1 cellular context compared by ENCODE assay signal in the genomic region with DNA sequence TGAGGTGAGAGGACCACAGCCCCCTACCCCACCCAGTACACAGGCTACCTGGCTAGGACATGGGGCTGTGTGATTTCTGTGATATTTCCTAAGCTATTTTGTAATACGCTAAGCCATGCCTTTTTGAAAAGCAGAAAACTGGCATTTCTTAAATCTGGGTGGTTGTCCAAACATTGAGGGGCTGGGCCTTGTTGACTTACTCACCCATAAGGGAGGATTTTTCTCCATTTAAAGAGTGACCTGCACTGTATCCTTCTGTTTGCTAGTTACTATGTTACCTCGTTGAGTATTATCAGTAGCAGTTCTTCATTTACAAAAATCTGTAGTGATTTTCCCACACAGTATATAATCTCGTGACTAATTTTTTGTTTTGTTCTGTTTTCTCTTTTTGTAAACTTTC.
TF ChIP-seq lines count a peak whose summit lies in the region.

No MANE protein-coding gene starts in this region.

TF ChIP-seq in H1, 55 proteins besides CTCF, POLR2A, EP300 and RAD21:
- TF ChIP-seq TAF7 (optimal IDR thresholded peaks at IDR 0.05; ENCODE audit: borderline replicate concordance, low read depth, low read length) = no peak
- no peak for TF ChIP-seq NRF1 (IDR thresholded peaks at IDR 0.05; ENCODE audit: low read depth, low read length)
- TF ChIP-seq, protein P1, sequence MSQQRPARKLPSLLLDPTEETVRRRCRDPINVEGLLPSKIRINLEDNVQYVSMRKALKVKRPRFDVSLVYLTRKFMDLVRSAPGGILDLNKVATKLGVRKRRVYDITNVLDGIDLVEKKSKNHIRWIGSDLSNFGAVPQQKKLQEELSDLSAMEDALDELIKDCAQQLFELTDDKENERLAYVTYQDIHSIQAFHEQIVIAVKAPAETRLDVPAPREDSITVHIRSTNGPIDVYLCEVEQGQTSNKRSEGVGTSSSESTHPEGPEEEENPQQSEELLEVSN (IDR thresholded peaks at IDR 0.05) = no peak
